Comparison of ENCODE assay signal across 1 cellular context in the genomic region with DNA sequence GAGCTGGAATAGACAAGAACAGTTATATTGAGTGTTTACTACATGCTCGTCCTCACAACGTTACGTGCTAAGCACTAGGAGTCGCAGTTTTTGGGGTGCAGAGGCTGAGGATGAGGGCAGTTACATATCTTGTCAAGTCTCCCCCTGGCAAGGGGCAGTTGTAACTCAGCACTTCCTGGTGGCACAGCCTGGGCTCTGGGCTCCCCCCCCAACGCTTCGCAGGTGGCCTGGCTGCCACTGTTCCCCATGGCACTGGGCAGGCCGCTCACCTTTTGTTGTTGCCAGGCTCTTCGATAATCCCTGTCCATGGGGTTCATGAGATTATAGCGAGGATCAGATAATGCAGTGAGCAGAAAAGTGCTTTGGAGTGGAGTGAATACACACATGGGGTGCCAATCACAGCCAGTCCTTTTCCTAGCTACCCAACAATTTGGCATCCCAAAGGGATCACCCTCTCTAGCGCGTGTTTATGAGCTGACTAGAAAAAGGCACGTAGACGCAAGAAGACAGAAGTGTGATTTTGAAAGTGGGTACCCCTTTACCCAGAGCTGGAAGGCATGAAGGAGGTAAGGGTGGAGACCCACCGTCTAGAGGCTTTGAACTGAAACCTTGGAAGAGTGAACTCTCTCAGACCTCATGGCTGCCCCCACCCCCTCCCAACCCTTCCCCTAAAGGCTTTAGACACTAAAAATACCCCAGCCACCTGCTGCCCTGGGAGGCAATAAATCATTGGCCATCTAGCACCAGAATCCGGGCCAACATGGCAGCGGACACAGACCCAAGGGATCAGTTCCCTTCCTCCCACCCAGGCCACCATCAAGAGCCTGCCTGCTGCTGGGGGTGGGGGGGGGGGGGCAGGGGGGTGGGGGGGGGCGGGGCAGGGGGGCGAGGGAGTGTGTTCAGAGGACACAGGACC.
TF ChIP-seq lines count a peak whose summit lies in the region.

No MANE protein-coding gene starts in this region.

TF ChIP-seq in IMR-90, 13 proteins besides CTCF, POLR2A, EP300 and RAD21 (continued from another document):
- no peak for TF ChIP-seq NFE2L2 (IDR thresholded peaks at IDR 0.05; ENCODE audit: low read depth, low read length)
- TF ChIP-seq, protein P1, sequence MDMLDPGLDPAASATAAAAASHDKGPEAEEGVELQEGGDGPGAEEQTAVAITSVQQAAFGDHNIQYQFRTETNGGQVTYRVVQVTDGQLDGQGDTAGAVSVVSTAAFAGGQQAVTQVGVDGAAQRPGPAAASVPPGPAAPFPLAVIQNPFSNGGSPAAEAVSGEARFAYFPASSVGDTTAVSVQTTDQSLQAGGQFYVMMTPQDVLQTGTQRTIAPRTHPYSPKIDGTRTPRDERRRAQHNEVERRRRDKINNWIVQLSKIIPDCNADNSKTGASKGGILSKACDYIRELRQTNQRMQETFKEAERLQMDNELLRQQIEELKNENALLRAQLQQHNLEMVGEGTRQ (IDR thresholded peaks at IDR 0.05; ENCODE audit: low read depth, low read length), result no peak
- TF ChIP-seq FOS (IDR thresholded peaks at IDR 0.05; ENCODE audit: low read depth, low read length), result no peak
- no peak for TF ChIP-seq BHLHE40 (IDR thresholded peaks at IDR 0.05; ENCODE audit: low read depth, low read length)
- no peak for TF ChIP-seq CHD1 (IDR thresholded peaks at IDR 0.05; ENCODE audit: low read depth, low read length)
- no peak for TF ChIP-seq MAZ (IDR thresholded peaks at IDR 0.05; ENCODE audit: borderline replicate concordance, low read depth, low read length)
- TF ChIP-seq, protein P2, sequence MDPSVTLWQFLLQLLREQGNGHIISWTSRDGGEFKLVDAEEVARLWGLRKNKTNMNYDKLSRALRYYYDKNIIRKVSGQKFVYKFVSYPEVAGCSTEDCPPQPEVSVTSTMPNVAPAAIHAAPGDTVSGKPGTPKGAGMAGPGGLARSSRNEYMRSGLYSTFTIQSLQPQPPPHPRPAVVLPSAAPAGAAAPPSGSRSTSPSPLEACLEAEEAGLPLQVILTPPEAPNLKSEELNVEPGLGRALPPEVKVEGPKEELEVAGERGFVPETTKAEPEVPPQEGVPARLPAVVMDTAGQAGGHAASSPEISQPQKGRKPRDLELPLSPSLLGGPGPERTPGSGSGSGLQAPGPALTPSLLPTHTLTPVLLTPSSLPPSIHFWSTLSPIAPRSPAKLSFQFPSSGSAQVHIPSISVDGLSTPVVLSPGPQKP (IDR thresholded peaks at IDR 0.05; ENCODE audit: borderline replicate concordance, low read depth, low read length), result no peak
- no peak for TF ChIP-seq MXI1 (IDR thresholded peaks at IDR 0.05; ENCODE audit: borderline replicate concordance, low read depth, low read length)
- TF ChIP-seq RFX5 (IDR thresholded peaks at IDR 0.05; ENCODE audit: low read depth, low read length), result no peak
- no peak for TF ChIP-seq RCOR1 (IDR thresholded peaks at IDR 0.05; ENCODE audit: insufficient replicate concordance, low read length)
- no peak for TF ChIP-seq SMC3 (IDR thresholded peaks at IDR 0.05; ENCODE audit: low read depth, low read length)
- TF ChIP-seq CEBPB (IDR thresholded peaks at IDR 0.05; ENCODE audit: low read depth, low read length), result no peak
